ENCODE assay signal across 8 cellular contexts in the genomic region with DNA sequence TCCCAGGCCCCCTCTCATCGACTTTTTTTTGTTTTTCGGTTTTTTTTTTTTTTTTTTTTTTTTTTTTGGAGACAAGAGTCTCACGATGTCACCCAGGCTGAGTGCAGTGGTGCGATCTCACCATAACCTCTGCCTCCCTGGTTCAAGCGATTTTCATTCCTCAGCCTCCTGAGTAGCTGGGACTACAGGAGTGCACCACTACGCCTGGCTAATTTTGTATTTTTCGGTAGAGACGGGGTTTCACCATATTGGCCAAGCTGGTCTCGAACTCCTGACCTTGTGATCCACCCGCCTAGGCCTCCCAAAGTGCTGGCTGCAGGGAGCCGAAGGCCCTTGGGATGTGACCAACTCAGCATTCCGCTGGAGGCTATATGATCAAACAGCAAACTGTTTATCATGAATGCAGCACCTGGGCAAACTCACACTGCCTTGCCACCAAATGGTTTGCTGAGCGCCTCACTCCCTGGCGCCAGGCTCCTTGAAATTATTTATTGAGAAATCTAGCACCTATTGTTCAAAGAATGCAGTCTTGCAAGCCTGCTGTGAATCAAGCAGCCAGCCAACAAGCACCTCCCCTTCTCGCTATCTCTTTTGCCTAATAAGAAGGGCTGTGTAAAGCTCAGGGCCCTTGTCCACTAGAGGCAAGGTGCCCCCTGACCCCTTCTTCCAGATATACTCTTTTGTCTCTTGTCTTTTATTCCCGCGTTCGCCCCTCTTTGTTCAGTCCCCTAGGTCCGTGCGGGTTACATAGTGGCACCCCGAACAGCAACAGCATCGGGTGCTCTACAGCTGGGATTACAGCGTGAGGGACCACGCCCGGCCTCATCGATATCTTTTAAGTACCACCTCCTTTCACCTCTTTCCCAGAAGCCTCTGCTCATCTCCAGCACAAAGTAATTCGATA. TPM values are rescaled to one million over a fixed set of nuclear protein-coding genes. Genes with fewer than 3 reads are reported as not detected.
A peak's percentile ranks its signal among the peaks of the same experiment; 100 is the strongest.
DNase-seq lines count a peak whose midpoint lies in the region; ATAC-seq and TF ChIP-seq lines count a peak whose summit lies in the region.

No MANE protein-coding gene starts in this region.

- no peak overlapping the region for H2BK5ac ChIP-seq in neuronal stem cell (ENCODE audit: low read length)

- H3K27ac ChIP-seq in DOHH2 (ENCODE audit: low read depth, low read length) = no peak overlapping the region
- no peak overlapping the region for H3K27ac ChIP-seq in neuronal stem cell (replicated peaks; ENCODE audit: low read length)

- no peaks in the 10 kb centered on the region for H3K9me3 ChIP-seq in DOHH2 (ENCODE audit: control insufficient read depth, insufficient read depth, low read length)
- H3K9me3 ChIP-seq in neuronal stem cell (replicated peaks in 1 of 2; ENCODE audit: control insufficient read depth in 2 of 2, insufficient read depth in 1 of 2, low read depth in 1 of 2, low read length in 2 of 2) = peaks cover under 1 to 1% of the 10 kb centered on the region in 2 donors

- no peak overlapping the region for H4K8ac ChIP-seq in neuronal stem cell (ENCODE audit: low read depth, low read length)

- no peak overlapping the region for H3K18ac ChIP-seq in neuronal stem cell (ENCODE audit: low read length)

- H4K20me1 ChIP-seq in DOHH2 (ENCODE audit: control insufficient read depth, insufficient read depth, low read depth, low read length) = no peaks in the 10 kb centered on the region

- H3K79me1 ChIP-seq in neuronal stem cell (ENCODE audit: low read depth, low read length) = no peaks in the 10 kb centered on the region

- H3K4me3 ChIP-seq in DOHH2 (ENCODE audit: low read length) = peak overlapping the region; percentile 83
- H3K4me3 ChIP-seq in epithelial cell of proximal tubule (ENCODE audit: low read depth, low read length) = peak overlapping the region; percentile 70
- H3K4me3 ChIP-seq in neuronal stem cell (ENCODE audit: low read length in 2 of 2) = peak overlapping the region in 1 of 2 donors; percentile 54

- no peak overlapping the region for H3K4ac ChIP-seq in neuronal stem cell (ENCODE audit: low read length)

- H3K79me2 ChIP-seq in DOHH2 (ENCODE audit: control insufficient read depth, low read length) = no peaks in the 10 kb centered on the region

- H3K27me3 ChIP-seq in DOHH2 (ENCODE audit: control insufficient read depth, low read length) (no peaks in the 10 kb centered on the region), neuronal stem cell (ENCODE audit: control insufficient read depth in 3 of 3, insufficient read depth in 3 of 3, low read depth in 1 of 3, low read length in 3 of 3) (no peaks in the 10 kb centered on the region)

- no peaks in the 10 kb centered on the region for H3K9me2 ChIP-seq in DOHH2 (replicated peaks; ENCODE audit: control insufficient read depth, low read length)

- no peak overlapping the region for H2AK5ac ChIP-seq in neuronal stem cell (ENCODE audit: low read depth, low read length)

- H3F3A ChIP-seq in DOHH2 (ENCODE audit: control insufficient read depth, insufficient read depth) = no peaks in the 10 kb centered on the region

- peak overlapping the region; percentile 95 for H2AFZ ChIP-seq in neuronal stem cell (ENCODE audit: low read length)

- no peak overlapping the region for H2BK120ac ChIP-seq in neuronal stem cell (ENCODE audit: low read depth, low read length)

- H4K91ac ChIP-seq in neuronal stem cell (ENCODE audit: low read depth, low read length, poor library complexity) = no peak overlapping the region

- ATAC-seq in HG02981 (IDR thresholded peaks at IDR 0.05; ENCODE audit: unreplicated experiment) (peak; percentile 21), HG03442 (IDR thresholded peaks at IDR 0.05; ENCODE audit: unreplicated experiment) (no peak)

- H3K9ac ChIP-seq in neuronal stem cell (ENCODE audit: low read depth, low read length, poor library complexity) = no peak overlapping the region

- H3K36me3 ChIP-seq in DOHH2 (ENCODE audit: control insufficient read depth, low read length) = no peaks in the 10 kb centered on the region
- no peaks in the 10 kb centered on the region for H3K36me3 ChIP-seq in neuronal stem cell (replicated peaks in 1 of 2; ENCODE audit: control insufficient read depth in 2 of 2, insufficient read depth in 2 of 2, low read length in 2 of 2)

- H3K4me1 ChIP-seq in DOHH2 (ENCODE audit: control insufficient read depth, low read length) (peaks cover 20% of the 10 kb centered on the region), neuronal stem cell (ENCODE audit: control insufficient read depth in 2 of 2, insufficient read depth in 1 of 2, low read depth in 1 of 2, low read length in 2 of 2) (peaks cover 2 to 6% of the 10 kb centered on the region in 2 donors)

- WGBS in neuronal stem cell (ENCODE audit: extremely low coverage in 2 of 2, insufficient read length in 2 of 2, insufficient replicate concordance in 1 of 2), 2 donors = no CpG with 5 or more reads among the region's 27 CpGs

- H3K4me2 ChIP-seq in DOHH2 (ENCODE audit: low read length) = peak overlapping the region; percentile 59
- H3K4me2 ChIP-seq in neuronal stem cell (ENCODE audit: insufficient read depth, low read length, poor library complexity, severe bottlenecking) = peak overlapping the region; percentile 32

- TF ChIP-seq CTCF in DOHH2 (IDR thresholded peaks at IDR 0.05; ENCODE audit: low read depth, low read length, poor library complexity, severe bottlenecking) = no peak
- TF ChIP-seq CTCF in epithelial cell of proximal tubule (conservative IDR thresholded peaks at IDR 0.05; ENCODE audit: low read depth, low read length) = no peak

- H2BK15ac ChIP-seq in neuronal stem cell (ENCODE audit: low read length) = no peak overlapping the region

- no peak overlapping the region for H2BK12ac ChIP-seq in neuronal stem cell (ENCODE audit: low read length)

- DNase-seq in T-helper 1 cell (peak in 3 of 5 donors; percentile 6 to 28 (median 10)), epithelial cell of proximal tubule (ENCODE audit: low read depth) (no peak), neuronal stem cell (ENCODE audit: low spot score) (no peak), epidermal melanocyte (ENCODE audit: insufficient read length, low spot score) (no peak), NCI-H187 (lab: John Stamatoyannopoulos, UW) (no peak)

- H3K14ac ChIP-seq in neuronal stem cell (ENCODE audit: low read length) = no peak overlapping the region

- no peak overlapping the region for H3K23ac ChIP-seq in neuronal stem cell (ENCODE audit: low read depth, low read length, poor library complexity)

RNA-seq across cellular contexts. Expression of a gene that starts 1.2 kb away (rescaled TPM):
- total RNA-seq in epithelial cell of proximal tubule = 10.9 and 18.7 TPM in 2 replicates
- 2.4 TPM for polyA plus RNA-seq in neuronal stem cell (2013, experiment 1 of 2)
- polyA plus RNA-seq in neuronal stem cell (2013, experiment 2 of 2) = 2.2 TPM

RNA-seq across cellular contexts. Expression of a gene that starts 27.3 kb away (rescaled TPM):
- 8.6 and 8.7 TPM in 2 replicates for total RNA-seq in epithelial cell of proximal tubule
- 42.7 TPM for polyA plus RNA-seq in neuronal stem cell (2013, experiment 1 of 2)
- polyA plus RNA-seq in neuronal stem cell (2013, experiment 2 of 2) = 42.8 TPM

RNA-seq across cellular contexts. Expression of a gene that starts 27.6 kb away (rescaled TPM):
- 14.3 and 18.5 TPM in 2 replicates for total RNA-seq in epithelial cell of proximal tubule
- polyA plus RNA-seq in neuronal stem cell (2013, experiment 1 of 2) = 23.3 TPM
- 24.5 TPM for polyA plus RNA-seq in neuronal stem cell (2013, experiment 2 of 2)

RNA-seq across cellular contexts. Expression of a gene that starts 48.1 kb away (rescaled TPM):
- total RNA-seq in epithelial cell of proximal tubule = 80.8 and 83.2 TPM in 2 replicates
- polyA plus RNA-seq in neuronal stem cell (2013, experiment 1 of 2) = 63.4 TPM
- 67.7 TPM for polyA plus RNA-seq in neuronal stem cell (2013, experiment 2 of 2)

Comparison
In these comparisons a context has a peak if more than half of its experiments do, and no peak if none do; other contexts are left out.
1. DNase-seq: peak in T-helper 1 cell (3 of 5); none in epithelial cell of proximal tubule (single experiment), neuronal stem cell (single experiment), epidermal melanocyte (single experiment) and NCI-H187 (0 of 2).